Comparison of ENCODE assay signal across 8 cellular contexts in the genomic region with DNA sequence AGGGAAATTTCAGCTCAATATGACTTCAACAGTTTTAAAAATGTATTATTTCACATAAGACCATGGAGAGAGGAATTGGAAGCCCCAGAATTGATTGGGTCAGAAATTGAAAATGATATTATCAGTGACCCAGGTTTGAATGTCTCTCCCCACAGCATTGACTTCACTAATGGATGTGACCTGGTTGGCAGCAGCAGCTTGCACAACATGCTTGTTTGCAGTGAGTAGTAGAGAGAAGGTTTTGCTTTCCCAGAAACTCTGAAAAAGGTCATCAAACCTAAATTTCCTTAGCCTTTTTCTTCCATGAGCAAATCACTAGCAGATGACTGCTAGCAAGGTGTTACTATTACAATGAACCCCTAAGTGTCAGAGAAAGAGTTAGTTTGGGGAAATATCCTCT. TPM values are rescaled to one million over a fixed set of nuclear protein-coding genes. Genes with fewer than 3 reads are reported as not detected.
"Had no signal": no experiment of that assay in that cellular context is flagged by ENCODE, and none has a peak within 500 bp of the region (broad histone marks: within the 10 kb centered on the region; RNA-seq: fewer than 3 reads in every experiment).

No MANE protein-coding gene starts in this region.

RNA-seq across cellular contexts. Expression of gene NUTM2B, which starts 39.7 kb away (rescaled TPM):
- total RNA-seq: SJSA1 had no signal

RNA-seq across cellular contexts. Expression of gene SFTPA1, which starts 52.5 kb away (rescaled TPM):
- total RNA-seq: OCI-LY7, PC-3, PC-9, Peyer's patch, RPMI7951, SJCRH30, SJSA1, SK-MEL-5 had no signal
